Comparison of ENCODE assay signal across 8 cellular contexts in genomic region chr10:14603539-14604102, GRCh38.
DNase-seq lines count a peak whose midpoint lies in the region; ATAC-seq and TF ChIP-seq lines count a peak whose summit lies in the region.

No MANE protein-coding gene starts in this region.

- peak overlapping the region; percentile 24 for H3K9ac ChIP-seq in neural progenitor cell

- peaks cover 38% of the 10 kb centered on the region for H4K20me1 ChIP-seq in neural progenitor cell (ENCODE audit: low read depth)

- ATAC-seq in HG03066 (IDR thresholded peaks at IDR 0.05; ENCODE audit: low read depth, unreplicated experiment) (peak; percentile 8), HG03460 (IDR thresholded peaks at IDR 0.05; ENCODE audit: unreplicated experiment) (no peak)

- peak overlapping the region; percentile 95 for H3K4me3 Mint-ChIP-seq in neural progenitor cell

- H3K9me3 Mint-ChIP-seq in neural progenitor cell: no peaks in the 10 kb centered on the region

- H3K4me3 ChIP-seq in cardiac muscle cell (peak overlapping the region; percentile 36), esophagus squamous epithelium (peak overlapping the region; percentile 48 to 73 (median 68)), neural progenitor cell (peak overlapping the region; percentile 86)

- peaks cover 22% of the 10 kb centered on the region for H3F3A ChIP-seq in neural progenitor cell (ENCODE audit: low read depth)

- H3K4me2 ChIP-seq in neural progenitor cell: peak overlapping the region; percentile 97

- peak in 1 of 2 donors; percentile 54 for DNase-seq in cardiac muscle cell (ENCODE audit: low read depth in 1 of 2, low spot score in 1 of 2)
- no peak for DNase-seq in cardiac septum (ENCODE audit: low spot score)
- peak; percentile 89 for DNase-seq in T1000 (lab: John Stamatoyannopoulos, UW)
- no peak for DNase-seq in esophagus squamous epithelium (lab: John Stamatoyannopoulos, UW)
- peak; percentile 67 for DNase-seq in neural progenitor cell (ENCODE audit: low spot score)
- no peak for DNase-seq in epidermal melanocyte (ENCODE audit: insufficient read length, low spot score)

- peaks cover 11% of the 10 kb centered on the region for H3K27me3 Mint-ChIP-seq in neural progenitor cell (ENCODE audit: insufficient read depth, low read depth)

- H3K27ac Mint-ChIP-seq in neural progenitor cell: peak overlapping the region; percentile 93

- H3K27ac ChIP-seq in cardiac muscle cell (no peak overlapping the region), esophagus squamous epithelium (peak overlapping the region; percentile 45 to 92 (median 81)), neural progenitor cell (no peak overlapping the region)

- no peak overlapping the region for H2AFZ ChIP-seq in neural progenitor cell (replicated peaks)

- no peaks in the 10 kb centered on the region for H3K36me3 ChIP-seq in cardiac muscle cell
- peaks cover 0 to 3% (median 0%) of the 10 kb centered on the region in 3 donors for H3K36me3 ChIP-seq in esophagus squamous epithelium
- H3K36me3 ChIP-seq in neural progenitor cell: no peaks in the 10 kb centered on the region

- H3K79me2 ChIP-seq in neural progenitor cell (ENCODE audit: low read depth): peaks cover 44% of the 10 kb centered on the region

- TF ChIP-seq POLR2A in esophagus squamous epithelium (IDR thresholded peaks at IDR 0.05): no peak

- H3K4me1 ChIP-seq in cardiac muscle cell (ENCODE audit: low read depth) (peaks cover 9% of the 10 kb centered on the region), esophagus squamous epithelium (peaks cover 18 to 43% (median 19%) of the 10 kb centered on the region in 3 donors), neural progenitor cell (peaks cover 16% of the 10 kb centered on the region)

- peaks cover 5% of the 10 kb centered on the region for H3K27me3 ChIP-seq in cardiac muscle cell
- H3K27me3 ChIP-seq in esophagus squamous epithelium: no peaks in the 10 kb centered on the region
- H3K27me3 ChIP-seq in neural progenitor cell: peaks cover 21% of the 10 kb centered on the region

- intact Hi-C loops in cardiac septum (cut with DNase I): loop anchor here (5.0 kb wide), 2 partner anchors 234 to 274 kb away; partner anchors contain the start of genes CDNF, HSPA14, MSANTD7 and SUV39H2
- intact Hi-C loops in esophagus squamous epithelium (cut with DNase I): no loop called here

- TF ChIP-seq CTCF in cardiac muscle cell (IDR thresholded peaks at IDR 0.05; ENCODE audit: low read depth, low read length) (no peak), esophagus squamous epithelium (IDR thresholded peaks at IDR 0.05) (no peak), neural progenitor cell (IDR thresholded peaks at IDR 0.05) (no peak)

- 0% methylated on average over 8 to 10 of the region's 58 CpGs for WGBS in esophagus squamous epithelium, 2 donors

- H3K9me3 ChIP-seq in cardiac muscle cell (ENCODE audit: low read depth): no peaks in the 10 kb centered on the region
- no peaks in the 10 kb centered on the region for H3K9me3 ChIP-seq in esophagus squamous epithelium
- no peaks in the 10 kb centered on the region for H3K9me3 ChIP-seq in neural progenitor cell (ENCODE audit: low read depth)

- H3K36me3 Mint-ChIP-seq in neural progenitor cell: peaks cover 19% of the 10 kb centered on the region

- H3K4me1 Mint-ChIP-seq in neural progenitor cell: peaks cover 33% of the 10 kb centered on the region

Comparison
In these comparisons a context has a peak if more than half of its experiments do, and no peak if none do; other contexts are left out.
1. DNase-seq: peak in T1000 (single experiment) and neural progenitor cell (single experiment); none in cardiac septum (single experiment), esophagus squamous epithelium (single experiment) and epidermal melanocyte (single experiment).
2. H3K27ac ChIP-seq: peak in esophagus squamous epithelium (4 of 4); none in cardiac muscle cell (single experiment) and neural progenitor cell (single experiment).
3. H3K4me3 ChIP-seq: peak in every context shown above with its lines; median percentile 86 in neural progenitor cell; 68 in esophagus squamous epithelium; 36 in cardiac muscle cell.